Comparison of ENCODE assay signal across 14 cellular contexts in the genomic region with DNA sequence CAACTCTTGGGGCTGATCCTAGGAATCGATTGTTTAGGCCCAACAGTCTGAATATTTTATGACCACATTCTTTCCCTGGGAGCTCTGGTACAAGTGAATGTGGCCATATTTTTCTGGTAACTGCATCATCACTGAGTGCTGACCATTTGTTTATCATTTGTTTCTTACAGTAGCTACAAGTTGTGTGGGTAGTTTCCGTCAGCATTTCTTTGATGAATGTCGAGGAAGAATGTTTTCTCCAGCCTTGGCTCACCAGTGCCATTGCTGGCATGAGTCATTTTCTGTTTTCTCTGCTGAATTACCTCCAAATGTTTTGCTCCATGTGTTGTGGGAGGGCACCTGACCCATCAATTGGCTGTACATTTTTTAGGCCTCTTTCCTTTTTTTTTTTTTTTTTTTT. TPM values are rescaled to one million over a fixed set of nuclear protein-coding genes. Genes with fewer than 3 reads are reported as not detected.
DNase-seq lines count a peak whose midpoint lies in the region; ATAC-seq and TF ChIP-seq lines count a peak whose summit lies in the region.
"Had no signal": no experiment of that assay in that cellular context is flagged by ENCODE, and none has a peak within 500 bp of the region (broad histone marks: within the 10 kb centered on the region; RNA-seq: fewer than 3 reads in every experiment).

No MANE protein-coding gene starts in this region.

- H3K9me3 Mint-ChIP-seq in activated T-cell treated with anti-CD3 and anti-CD28 coated beads, Interleukin-2, amount 50 U/mL, for 72 hours = peaks cover 0 to 5% of the 10 kb centered on the region in 2 donors

- peaks cover 19 to 42% of the 10 kb centered on the region in 2 donors for H3K36me3 Mint-ChIP-seq in activated T-cell treated with anti-CD3 and anti-CD28 coated beads, Interleukin-2, amount 50 U/mL, for 72 hours (ENCODE audit: insufficient read depth in 2 of 2)

- H3K27me3 Mint-ChIP-seq in activated T-cell treated with anti-CD3 and anti-CD28 coated beads, Interleukin-2, amount 50 U/mL, for 72 hours (ENCODE audit: low read depth) = no peaks in the 10 kb centered on the region

- ATAC-seq in activated T-cell treated with anti-CD3 and anti-CD28 coated beads, Interleukin-2, amount 50 U/mL, for 72 hours (replicated peaks in 1 of 2) = no peak
- peak; percentile 75 for ATAC-seq in omental fat pad (ENCODE audit: low FRiP score)
- ATAC-seq: gastrocnemius medialis, mucosa of descending colon had no signal

- no peak overlapping the region for H3K4me3 ChIP-seq in HFF-Myc (replicated peaks; ENCODE audit: low read depth, low read length)
- H3K4me3 ChIP-seq in astrocyte of the cerebellum (ENCODE audit: low read depth, low read length) = no peak overlapping the region
- H3K4me3 ChIP-seq: dorsolateral prefrontal cortex, gastrocnemius medialis, mucosa of descending colon, prostate gland had no signal

- TF ChIP-seq CTCF in HFF-Myc (IDR thresholded peaks at IDR 0.05; ENCODE audit: low read depth, low read length, missing control alignments) = no peak
- TF ChIP-seq CTCF in astrocyte of the cerebellum (IDR thresholded peaks at IDR 0.05; ENCODE audit: low read depth, low read length, missing control alignments) = no peak
- TF ChIP-seq CTCF in omental fat pad (IDR thresholded peaks at IDR 0.05) = no peak

- H3K4me1 Mint-ChIP-seq in activated T-cell treated with anti-CD3 and anti-CD28 coated beads, Interleukin-2, amount 50 U/mL, for 72 hours (ENCODE audit: low read depth) = peaks cover 44% of the 10 kb centered on the region

- no peak for DNase-seq in activated T-cell treated with anti-CD3 and anti-CD28 coated beads, Interleukin-2, amount 50 U/mL, for 72 hours
- no peak for DNase-seq in activated T-cell treated with anti-CD3 and anti-CD28 coated beads, Interleukin-2, amount 50 U/mL, for 1 hour
- DNase-seq in HFF-Myc (ENCODE audit: extremely low read depth, low read depth) = peak; percentile 74
- DNase-seq in astrocyte of the cerebellum (ENCODE audit: low read depth) = peak; percentile 86
- DNase-seq in omental fat pad (ENCODE audit: low spot score) = no peak
- no peak for DNase-seq in central memory CD4-positive, alpha-beta T cell
- DNase-seq in erythroblast (lab: John Stamatoyannopoulos, UW) = no peak
- DNase-seq in COLO829 (ENCODE audit: low spot score) = no peak
- DNase-seq: NCI-H1105, NCI-H446 had no signal

- in situ Hi-C loops in astrocyte of the cerebellum (cut with HindIII; ENCODE audit: low sequenced_read_pairs) = no loop called here

- H3K27ac Mint-ChIP-seq in activated T-cell treated with anti-CD3 and anti-CD28 coated beads, Interleukin-2, amount 50 U/mL, for 72 hours = peak overlapping the region; percentile 24

- no peak for TF ChIP-seq POLR2A in erythroblast (IDR thresholded peaks at IDR 0.05; ENCODE audit: low read length)

- no peak overlapping the region for H3K4me3 Mint-ChIP-seq in activated T-cell treated with anti-CD3 and anti-CD28 coated beads, Interleukin-2, amount 50 U/mL, for 72 hours

RNA-seq across cellular contexts. Expression of gene CARD19, which starts 14.1 kb away (rescaled TPM):
- 10 to 100 TPM; 65.7 to 70.0 TPM for total RNA-seq in activated T-cell treated with anti-CD3 and anti-CD28 coated beads, Interleukin-2, amount 50 U/mL, for 72 hours
- 10 to 100 TPM; 45.7 to 76.5 (median 57.9) TPM for total RNA-seq in omental fat pad

RNA-seq across cellular contexts. Expression of gene SUSD3, which starts 23.4 kb away (rescaled TPM):
- 10 to 100 TPM; 53.1 to 56.8 TPM for total RNA-seq in activated T-cell treated with anti-CD3 and anti-CD28 coated beads, Interleukin-2, amount 50 U/mL, for 72 hours
- total RNA-seq in omental fat pad = 10 to 100 TPM in 2 of 4 donors, 1 to 10 TPM in 2; 6.8 to 24.2 (median 12.8) TPM

RNA-seq across cellular contexts. Expression of gene NINJ1, which starts 52.1 kb away (rescaled TPM):
- total RNA-seq in activated T-cell treated with anti-CD3 and anti-CD28 coated beads, Interleukin-2, amount 50 U/mL, for 72 hours = 100 to 1,000 TPM; 121 to 124 TPM
- 100 to 1,000 TPM in 2 of 4 donors, 10 to 100 TPM in 2; 63.3 to 137 (median 104) TPM for total RNA-seq in omental fat pad

Comparison
In these comparisons a context has a peak if more than half of its experiments do, and no peak if none do; other contexts are left out.
1. DNase-seq: peak in HFF-Myc (single experiment) and astrocyte of the cerebellum (single experiment); none in activated T-cell treated with anti-CD3 and anti-CD28 coated beads, Interleukin-2, amount 50 U/mL, for 72 hours (0 of 2), activated T-cell treated with anti-CD3 and anti-CD28 coated beads, Interleukin-2, amount 50 U/mL, for 1 hour (single experiment), omental fat pad (single experiment), central memory CD4-positive, alpha-beta T cell (single experiment), erythroblast (0 of 2) and COLO829 (single experiment).